Comparison of ENCODE assay signal across 8 cellular contexts in genomic region chr19:11693505-11694499, GRCh38. TPM values are rescaled to one million over a fixed set of nuclear protein-coding genes. Genes with fewer than 3 reads are reported as not detected.
DNase-seq lines count a peak whose midpoint lies in the region; ATAC-seq and TF ChIP-seq lines count a peak whose summit lies in the region.

No MANE protein-coding gene starts in this region.

- no peaks in the 10 kb centered on the region for H3K9me3 ChIP-seq in SK-N-SH
- H3K9me3 ChIP-seq in esophagus muscularis mucosa = no peaks in the 10 kb centered on the region

- no peaks in the 10 kb centered on the region for H3K27me3 Mint-ChIP-seq in osteocyte (ENCODE audit: unreplicated experiment)

- H3K27me3 ChIP-seq in SK-N-SH (ENCODE audit: insufficient read depth) (no peaks in the 10 kb centered on the region), esophagus muscularis mucosa (no peaks in the 10 kb centered on the region)

- peak overlapping the region; percentile 78 for H3K27ac Mint-ChIP-seq in osteocyte (ENCODE audit: unreplicated experiment)

- peaks cover 4% of the 10 kb centered on the region for H3K9me3 Mint-ChIP-seq in osteocyte (ENCODE audit: unreplicated experiment)

- no peaks in the 10 kb centered on the region for H3K9me2 ChIP-seq in SK-N-SH

- intact Hi-C loops in esophagus muscularis mucosa (cut with DNase I) = loop anchor here (2.0 kb wide), 1 partner anchor 73 kb away; the partner anchor contains the start of gene ZNF441

- H3K27ac ChIP-seq in SK-N-SH (ENCODE audit: low read depth in 2 of 2, low read length in 1 of 2) (peak overlapping the region in 1 of 2 experiments; percentile 23; a peak in 1 of 4 replicates), esophagus muscularis mucosa (replicated peaks in 1 of 4) (peak overlapping the region; percentile 59 to 79 (median 71))

- TF ChIP-seq RAD21 in SK-N-SH (IDR thresholded peaks at IDR 0.05; ENCODE audit: low read length) = no peak

- H3K4me3 Mint-ChIP-seq in osteocyte (ENCODE audit: unreplicated experiment) = peak overlapping the region; percentile 100

- no peaks in the 10 kb centered on the region for H3K36me3 Mint-ChIP-seq in osteocyte (ENCODE audit: unreplicated experiment)

- H3F3A ChIP-seq in SK-N-SH (replicated peaks; ENCODE audit: insufficient read depth) = peaks cover 3% of the 10 kb centered on the region

- H4K20me1 ChIP-seq in SK-N-SH (ENCODE audit: insufficient read depth) = no peaks in the 10 kb centered on the region

- TF ChIP-seq CTCF in SK-N-SH (IDR thresholded peaks at IDR 0.05) (peak; percentile 16; the same call in 1 of the 2 replicates), esophagus muscularis mucosa (IDR thresholded peaks at IDR 0.05) (no peak), osteocyte (IDR thresholded peaks at IDR 0.05) (peak; percentile 15)

- H2AFZ ChIP-seq in SK-N-SH (ENCODE audit: low read depth) = peak overlapping the region; percentile 98

- H3K4me1 Mint-ChIP-seq in osteocyte (ENCODE audit: unreplicated experiment) = peaks cover 18% of the 10 kb centered on the region

- H3K36me3 ChIP-seq in SK-N-SH (replicated peaks in 1 of 2; ENCODE audit: control insufficient read depth in 1 of 2, insufficient read depth in 2 of 2, low read length in 1 of 2) (no peaks in the 10 kb centered on the region), esophagus muscularis mucosa (no peaks in the 10 kb centered on the region)

- peak overlapping the region; percentile 71 to 89 for H3K4me3 ChIP-seq in SK-N-SH (ENCODE audit: low read depth in 2 of 2, low read length in 1 of 2)
- H3K4me3 ChIP-seq in esophagus muscularis mucosa = peak overlapping the region; percentile 62 to 82 (median 72)

- no peak for ATAC-seq in HG03442 (IDR thresholded peaks at IDR 0.05; ENCODE audit: unreplicated experiment)
- no peak for ATAC-seq in GM21825 (IDR thresholded peaks at IDR 0.05; ENCODE audit: unreplicated experiment)

- peak overlapping the region; percentile 94 for H3K4me2 ChIP-seq in SK-N-SH

- peak overlapping the region; percentile 69; the same call in 1 of the 2 replicates for H3K9ac ChIP-seq in SK-N-SH

- peak; percentile 80 for DNase-seq in Caki2 (ENCODE audit: low read depth)
- DNase-seq in HS-5 (ENCODE audit: low read depth) = peak; percentile 92
- peak; percentile 64 for DNase-seq in SK-N-SH
- no peak for DNase-seq in esophagus muscularis mucosa (ENCODE audit: extremely low spot score)
- DNase-seq in osteocyte (ENCODE audit: extremely low spot score, unreplicated experiment) = no peak
- no peak for DNase-seq in NCI-H1694 (lab: John Stamatoyannopoulos, UW)

- TF ChIP-seq POLR2A in esophagus muscularis mucosa (IDR thresholded peaks at IDR 0.05; ENCODE audit: low read depth) = no peak

- H3K79me2 ChIP-seq in SK-N-SH (ENCODE audit: insufficient read depth) = no peaks in the 10 kb centered on the region

- 19% methylated on average over 14 of the region's 16 CpGs for WGBS in SK-N-SH (ENCODE audit: low lambda C conversion rate)
- WGBS in esophagus muscularis mucosa = 25% methylated on average over 16 of the region's 16 CpGs

- TF ChIP-seq EP300 in SK-N-SH (IDR thresholded peaks at IDR 0.05; ENCODE audit: borderline replicate concordance in 1 of 2, low read depth in 1 of 2, low read length in 1 of 2) = no peak
- TF ChIP-seq EP300 in esophagus muscularis mucosa (IDR thresholded peaks at IDR 0.05) = no peak

- POLR2A ChIA-PET in SK-N-SH (lab: Yijun Ruan, JAX) = interaction anchor here (1.0 to 2.0 kb wide), 2 partner anchors 42 to 73 kb away, joined by 3 to 7 read pairs; partner anchors contain the start of gene ZNF441

- CTCF ChIA-PET in SK-N-SH (lab: Yijun Ruan, JAX) = interaction anchor here (0.9 to 1.3 kb wide), 5 partner anchors 42 to 104 kb away, joined by 3 to 5 read pairs (median 4); partner anchors contain the start of genes ZNF441, ZNF491 and ZNF823

- H3K4me1 ChIP-seq in SK-N-SH (ENCODE audit: control insufficient read depth in 1 of 2, insufficient read depth in 2 of 2, low read depth in 1 of 2, low read length in 1 of 2) (peaks cover 0 to 3% of the 10 kb centered on the region in 2 experiments; a peak in 2 of 4 replicates), esophagus muscularis mucosa (peaks cover 7 to 18% (median 15%) of the 10 kb centered on the region in 4 donors)

- in situ Hi-C loops in Caki2 (cut with HindIII; ENCODE audit: low pct_unique_long_range_greater_than_20kb, low sequenced_read_pairs) = no loop called here

TF ChIP-seq in SK-N-SH, 30 proteins besides CTCF, POLR2A, EP300 and RAD21:
- TF ChIP-seq FOSL2 (IDR thresholded peaks at IDR 0.05; ENCODE audit: borderline replicate concordance, low read depth) = no peak
- peak; percentile 56 for TF ChIP-seq MXI1 (IDR thresholded peaks at IDR 0.05; ENCODE audit: low read depth, low read length)
- TF ChIP-seq ZBTB33 (IDR thresholded peaks at IDR 0.05; ENCODE audit: borderline replicate concordance, low read depth) = peak; percentile 91
- no peak for TF ChIP-seq GABPA (IDR thresholded peaks at IDR 0.05; ENCODE audit: low read depth)
- TF ChIP-seq IRF3 (IDR thresholded peaks at IDR 0.05; ENCODE audit: low read depth, low read length) = no peak
- TF ChIP-seq CHD2 (IDR thresholded peaks at IDR 0.05; ENCODE audit: low read length, partially characterized antibody) = peak; percentile 98
- TF ChIP-seq GATA2 (CRISPR knock-in tag; IDR thresholded peaks at IDR 0.05) = peak; percentile 29; the same call in 1 of the 2 replicates
- TF ChIP-seq MAX (IDR thresholded peaks at IDR 0.05; ENCODE audit: low read depth) = peak; percentile 44; the same call in 1 of the 2 replicates
- TF ChIP-seq SMC3 (IDR thresholded peaks at IDR 0.05; ENCODE audit: low read depth, low read length) = no peak

RNA-seq across cellular contexts. Expression of gene ZNF823, which starts 44.9 kb away (rescaled TPM):
- 6.7 and 17.6 TPM in 2 replicates for total RNA-seq in Caki2 (2014; rRNA removed; shearing (Covaris generic); ENCODE audit: low replicate concordance)
- polyA plus RNA-seq in SK-N-SH (2012; rRNA removed) = 1.5 and 2.2 TPM in 2 replicates
- polyA plus RNA-seq in SK-N-SH (2012; cell fraction: cytosol; rRNA removed) = 2.1 TPM in 2 replicates
- polyA plus RNA-seq in SK-N-SH (2012; cell fraction: nucleus; rRNA removed) = 2.2 and 4.4 TPM in 2 replicates
- total RNA-seq in esophagus muscularis mucosa (1 to 10 TPM; 3.1 to 6.7 (median 5.0) TPM), osteocyte (4.1 and 4.3 TPM in 2 replicates)

Comparison
In these comparisons a context has a peak if more than half of its experiments do, and no peak if none do; other contexts are left out.
1. DNase-seq: peak in Caki2 (single experiment), HS-5 (single experiment) and SK-N-SH (single experiment); none in esophagus muscularis mucosa (single experiment), osteocyte (single experiment) and NCI-H1694 (single experiment).
2. CTCF ChIP-seq: peak in SK-N-SH (single experiment) and osteocyte (single experiment); none in esophagus muscularis mucosa (0 of 3).